1 cellular context compared by ENCODE assay signal in the genomic region with DNA sequence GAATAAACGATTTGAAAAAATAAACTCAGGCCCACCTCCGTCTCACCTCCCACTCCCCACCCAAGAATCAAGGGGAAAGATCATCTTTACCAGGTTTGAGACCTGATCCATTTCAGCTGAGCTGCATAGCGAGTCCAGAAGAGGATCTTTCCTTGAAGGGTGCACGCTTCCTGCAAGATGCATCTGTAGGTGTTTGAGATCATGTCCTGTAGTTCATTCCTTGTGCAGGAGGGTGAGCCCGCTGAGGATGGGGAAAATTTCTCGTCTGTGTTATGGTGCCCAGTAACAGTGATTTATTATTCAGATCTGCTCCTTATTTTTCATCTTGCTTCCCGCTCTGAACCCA.
TF ChIP-seq lines count a peak whose summit lies in the region.

No MANE protein-coding gene starts in this region.

TF ChIP-seq in K562, 482 proteins besides CTCF, POLR2A, EP300 and RAD21 (continued from another document):
- TF ChIP-seq, protein P1, sequence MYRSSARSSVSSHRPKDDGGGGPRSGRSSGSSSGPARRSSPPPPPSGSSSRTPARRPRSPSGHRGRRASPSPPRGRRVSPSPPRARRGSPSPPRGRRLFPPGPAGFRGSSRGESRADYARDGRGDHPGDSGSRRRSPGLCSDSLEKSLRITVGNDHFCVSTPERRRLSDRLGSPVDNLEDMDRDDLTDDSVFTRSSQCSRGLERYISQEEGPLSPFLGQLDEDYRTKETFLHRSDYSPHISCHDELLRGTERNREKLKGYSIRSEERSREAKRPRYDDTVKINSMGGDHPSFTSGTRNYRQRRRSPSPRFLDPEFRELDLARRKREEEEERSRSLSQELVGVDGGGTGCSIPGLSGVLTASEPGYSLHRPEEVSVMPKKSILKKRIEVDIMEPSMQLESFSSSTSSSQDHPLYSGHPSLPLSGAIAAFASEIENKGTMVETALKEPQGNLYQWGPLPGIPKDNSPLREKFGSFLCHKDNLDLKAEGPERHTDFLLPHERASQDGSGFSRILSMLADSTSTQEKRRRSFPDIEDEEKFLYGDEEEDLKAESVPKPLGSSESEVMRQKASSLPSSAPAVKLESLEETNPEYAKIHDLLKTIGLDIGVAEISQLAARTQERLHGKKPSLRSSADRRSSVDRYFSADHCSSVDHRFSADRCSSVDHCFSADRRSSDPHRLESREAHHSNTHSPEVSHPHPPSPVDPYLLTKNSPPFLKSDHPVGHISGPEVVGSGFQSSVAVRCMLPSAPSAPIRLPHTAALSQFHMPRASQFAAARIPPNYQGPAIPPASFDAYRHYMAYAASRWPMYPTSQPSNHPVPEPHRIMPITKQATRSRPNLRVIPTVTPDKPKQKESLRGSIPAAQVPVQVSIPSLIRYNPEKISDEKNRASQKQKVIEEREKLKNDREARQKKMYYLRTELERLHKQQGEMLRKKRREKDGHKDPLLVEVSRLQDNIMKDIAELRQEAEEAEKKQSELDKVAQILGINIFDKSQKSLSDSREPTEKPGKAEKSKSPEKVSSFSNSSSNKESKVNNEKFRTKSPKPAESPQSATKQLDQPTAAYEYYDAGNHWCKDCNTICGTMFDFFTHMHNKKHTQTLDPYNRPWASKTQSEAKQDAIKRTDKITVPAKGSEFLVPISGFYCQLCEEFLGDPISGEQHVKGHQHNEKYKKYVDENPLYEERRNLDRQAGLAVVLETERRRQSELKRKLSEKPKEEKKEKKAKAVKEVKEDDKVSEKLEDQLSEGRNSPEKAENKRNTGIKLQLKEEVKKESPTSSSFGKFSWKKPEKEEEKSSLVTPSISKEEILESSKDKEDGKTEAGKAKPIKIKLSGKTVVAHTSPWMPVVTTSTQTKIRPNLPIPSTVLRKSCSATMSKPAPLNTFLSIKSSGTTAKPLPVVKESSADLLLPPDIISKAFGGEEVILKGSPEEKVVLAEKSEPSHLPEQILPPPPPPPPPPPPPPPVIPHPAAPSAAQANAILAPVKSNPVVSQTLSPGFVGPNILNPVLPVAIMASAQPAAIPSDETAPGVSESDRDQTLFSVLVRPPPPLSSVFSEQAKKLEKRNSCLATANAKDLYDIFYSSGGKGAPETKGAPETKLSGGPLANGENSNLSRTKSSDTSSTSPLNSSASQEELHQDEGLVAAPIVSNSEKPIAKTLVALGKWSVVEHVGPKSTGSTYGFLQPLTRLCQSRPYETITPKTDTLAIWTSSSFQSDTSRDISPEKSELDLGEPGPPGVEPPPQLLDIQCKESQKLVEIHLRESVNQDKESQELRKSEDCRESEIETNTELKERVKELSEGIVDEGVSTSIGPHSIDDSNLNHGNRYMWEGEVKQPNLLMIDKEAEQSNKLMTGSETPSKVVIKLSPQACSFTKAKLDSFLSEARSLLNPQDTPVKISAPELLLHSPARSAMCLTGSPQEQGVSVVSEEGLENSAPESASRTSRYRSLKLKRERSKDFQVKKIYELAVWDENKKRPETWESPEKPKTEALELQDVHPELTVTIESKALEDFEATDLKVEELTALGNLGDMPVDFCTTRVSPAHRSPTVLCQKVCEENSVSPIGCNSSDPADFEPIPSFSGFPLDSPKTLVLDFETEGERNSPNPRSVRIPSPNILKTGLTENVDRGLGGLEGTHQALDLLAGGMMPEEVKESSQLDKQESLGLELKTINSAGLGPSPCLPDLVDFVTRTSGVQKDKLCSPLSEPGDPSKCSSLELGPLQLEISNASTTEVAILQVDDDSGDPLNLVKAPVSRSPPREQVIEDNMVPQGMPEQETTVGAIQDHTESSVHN (IDR thresholded peaks at IDR 0.05; ENCODE audit: borderline replicate concordance in 1 of 2, low read depth in 1 of 2) = no peak
- TF ChIP-seq, protein P2, sequence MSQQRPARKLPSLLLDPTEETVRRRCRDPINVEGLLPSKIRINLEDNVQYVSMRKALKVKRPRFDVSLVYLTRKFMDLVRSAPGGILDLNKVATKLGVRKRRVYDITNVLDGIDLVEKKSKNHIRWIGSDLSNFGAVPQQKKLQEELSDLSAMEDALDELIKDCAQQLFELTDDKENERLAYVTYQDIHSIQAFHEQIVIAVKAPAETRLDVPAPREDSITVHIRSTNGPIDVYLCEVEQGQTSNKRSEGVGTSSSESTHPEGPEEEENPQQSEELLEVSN (IDR thresholded peaks at IDR 0.05; ENCODE audit: borderline replicate concordance in 1 of 2, extremely low read depth in 1 of 2, insufficient read depth in 1 of 2, insufficient read length in 1 of 2, low read depth in 1 of 2, low read length in 1 of 2, poor library complexity in 1 of 2, severe bottlenecking in 1 of 2) = no peak
- TF ChIP-seq, protein P3, sequence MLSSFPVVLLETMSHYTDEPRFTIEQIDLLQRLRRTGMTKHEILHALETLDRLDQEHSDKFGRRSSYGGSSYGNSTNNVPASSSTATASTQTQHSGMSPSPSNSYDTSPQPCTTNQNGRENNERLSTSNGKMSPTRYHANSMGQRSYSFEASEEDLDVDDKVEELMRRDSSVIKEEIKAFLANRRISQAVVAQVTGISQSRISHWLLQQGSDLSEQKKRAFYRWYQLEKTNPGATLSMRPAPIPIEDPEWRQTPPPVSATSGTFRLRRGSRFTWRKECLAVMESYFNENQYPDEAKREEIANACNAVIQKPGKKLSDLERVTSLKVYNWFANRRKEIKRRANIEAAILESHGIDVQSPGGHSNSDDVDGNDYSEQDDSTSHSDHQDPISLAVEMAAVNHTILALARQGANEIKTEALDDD (IDR thresholded peaks at IDR 0.05) = no peak
- no peak for TF ChIP-seq TARDBP (IDR thresholded peaks at IDR 0.05)
- no peak for TF ChIP-seq POLR2AphosphoS2 (IDR thresholded peaks at IDR 0.05; ENCODE audit: low read length)
- no peak for TF ChIP-seq ZNF408 (CRISPR knock-in tag; IDR thresholded peaks at IDR 0.05; ENCODE audit: low read depth)
- no peak for TF ChIP-seq ZNF41 (CRISPR knock-in tag; conservative IDR thresholded peaks at IDR 0.05)
- TF ChIP-seq, protein P4, sequence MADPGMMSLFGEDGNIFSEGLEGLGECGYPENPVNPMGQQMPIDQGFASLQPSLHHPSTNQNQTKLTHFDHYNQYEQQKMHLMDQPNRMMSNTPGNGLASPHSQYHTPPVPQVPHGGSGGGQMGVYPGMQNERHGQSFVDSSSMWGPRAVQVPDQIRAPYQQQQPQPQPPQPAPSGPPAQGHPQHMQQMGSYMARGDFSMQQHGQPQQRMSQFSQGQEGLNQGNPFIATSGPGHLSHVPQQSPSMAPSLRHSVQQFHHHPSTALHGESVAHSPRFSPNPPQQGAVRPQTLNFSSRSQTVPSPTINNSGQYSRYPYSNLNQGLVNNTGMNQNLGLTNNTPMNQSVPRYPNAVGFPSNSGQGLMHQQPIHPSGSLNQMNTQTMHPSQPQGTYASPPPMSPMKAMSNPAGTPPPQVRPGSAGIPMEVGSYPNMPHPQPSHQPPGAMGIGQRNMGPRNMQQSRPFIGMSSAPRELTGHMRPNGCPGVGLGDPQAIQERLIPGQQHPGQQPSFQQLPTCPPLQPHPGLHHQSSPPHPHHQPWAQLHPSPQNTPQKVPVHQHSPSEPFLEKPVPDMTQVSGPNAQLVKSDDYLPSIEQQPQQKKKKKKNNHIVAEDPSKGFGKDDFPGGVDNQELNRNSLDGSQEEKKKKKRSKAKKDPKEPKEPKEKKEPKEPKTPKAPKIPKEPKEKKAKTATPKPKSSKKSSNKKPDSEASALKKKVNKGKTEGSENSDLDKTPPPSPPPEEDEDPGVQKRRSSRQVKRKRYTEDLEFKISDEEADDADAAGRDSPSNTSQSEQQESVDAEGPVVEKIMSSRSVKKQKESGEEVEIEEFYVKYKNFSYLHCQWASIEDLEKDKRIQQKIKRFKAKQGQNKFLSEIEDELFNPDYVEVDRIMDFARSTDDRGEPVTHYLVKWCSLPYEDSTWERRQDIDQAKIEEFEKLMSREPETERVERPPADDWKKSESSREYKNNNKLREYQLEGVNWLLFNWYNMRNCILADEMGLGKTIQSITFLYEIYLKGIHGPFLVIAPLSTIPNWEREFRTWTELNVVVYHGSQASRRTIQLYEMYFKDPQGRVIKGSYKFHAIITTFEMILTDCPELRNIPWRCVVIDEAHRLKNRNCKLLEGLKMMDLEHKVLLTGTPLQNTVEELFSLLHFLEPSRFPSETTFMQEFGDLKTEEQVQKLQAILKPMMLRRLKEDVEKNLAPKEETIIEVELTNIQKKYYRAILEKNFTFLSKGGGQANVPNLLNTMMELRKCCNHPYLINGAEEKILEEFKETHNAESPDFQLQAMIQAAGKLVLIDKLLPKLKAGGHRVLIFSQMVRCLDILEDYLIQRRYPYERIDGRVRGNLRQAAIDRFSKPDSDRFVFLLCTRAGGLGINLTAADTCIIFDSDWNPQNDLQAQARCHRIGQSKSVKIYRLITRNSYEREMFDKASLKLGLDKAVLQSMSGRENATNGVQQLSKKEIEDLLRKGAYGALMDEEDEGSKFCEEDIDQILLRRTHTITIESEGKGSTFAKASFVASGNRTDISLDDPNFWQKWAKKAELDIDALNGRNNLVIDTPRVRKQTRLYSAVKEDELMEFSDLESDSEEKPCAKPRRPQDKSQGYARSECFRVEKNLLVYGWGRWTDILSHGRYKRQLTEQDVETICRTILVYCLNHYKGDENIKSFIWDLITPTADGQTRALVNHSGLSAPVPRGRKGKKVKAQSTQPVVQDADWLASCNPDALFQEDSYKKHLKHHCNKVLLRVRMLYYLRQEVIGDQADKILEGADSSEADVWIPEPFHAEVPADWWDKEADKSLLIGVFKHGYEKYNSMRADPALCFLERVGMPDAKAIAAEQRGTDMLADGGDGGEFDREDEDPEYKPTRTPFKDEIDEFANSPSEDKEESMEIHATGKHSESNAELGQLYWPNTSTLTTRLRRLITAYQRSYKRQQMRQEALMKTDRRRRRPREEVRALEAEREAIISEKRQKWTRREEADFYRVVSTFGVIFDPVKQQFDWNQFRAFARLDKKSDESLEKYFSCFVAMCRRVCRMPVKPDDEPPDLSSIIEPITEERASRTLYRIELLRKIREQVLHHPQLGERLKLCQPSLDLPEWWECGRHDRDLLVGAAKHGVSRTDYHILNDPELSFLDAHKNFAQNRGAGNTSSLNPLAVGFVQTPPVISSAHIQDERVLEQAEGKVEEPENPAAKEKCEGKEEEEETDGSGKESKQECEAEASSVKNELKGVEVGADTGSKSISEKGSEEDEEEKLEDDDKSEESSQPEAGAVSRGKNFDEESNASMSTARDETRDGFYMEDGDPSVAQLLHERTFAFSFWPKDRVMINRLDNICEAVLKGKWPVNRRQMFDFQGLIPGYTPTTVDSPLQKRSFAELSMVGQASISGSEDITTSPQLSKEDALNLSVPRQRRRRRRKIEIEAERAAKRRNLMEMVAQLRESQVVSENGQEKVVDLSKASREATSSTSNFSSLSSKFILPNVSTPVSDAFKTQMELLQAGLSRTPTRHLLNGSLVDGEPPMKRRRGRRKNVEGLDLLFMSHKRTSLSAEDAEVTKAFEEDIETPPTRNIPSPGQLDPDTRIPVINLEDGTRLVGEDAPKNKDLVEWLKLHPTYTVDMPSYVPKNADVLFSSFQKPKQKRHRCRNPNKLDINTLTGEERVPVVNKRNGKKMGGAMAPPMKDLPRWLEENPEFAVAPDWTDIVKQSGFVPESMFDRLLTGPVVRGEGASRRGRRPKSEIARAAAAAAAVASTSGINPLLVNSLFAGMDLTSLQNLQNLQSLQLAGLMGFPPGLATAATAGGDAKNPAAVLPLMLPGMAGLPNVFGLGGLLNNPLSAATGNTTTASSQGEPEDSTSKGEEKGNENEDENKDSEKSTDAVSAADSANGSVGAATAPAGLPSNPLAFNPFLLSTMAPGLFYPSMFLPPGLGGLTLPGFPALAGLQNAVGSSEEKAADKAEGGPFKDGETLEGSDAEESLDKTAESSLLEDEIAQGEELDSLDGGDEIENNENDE (IDR thresholded peaks at IDR 0.05; ENCODE audit: low read depth, low read length) = no peak
- TF ChIP-seq ZNF282 (CRISPR knock-in tag; IDR thresholded peaks at IDR 0.05) = no peak
- no peak for TF ChIP-seq ZNF274 (IDR thresholded peaks at IDR 0.05; ENCODE audit: borderline replicate concordance, low read depth, low read length)
- no peak for TF ChIP-seq DDX20 (tag; IDR thresholded peaks at IDR 0.05; ENCODE audit: low read depth)
- no peak for TF ChIP-seq TEAD2 (tag; IDR thresholded peaks at IDR 0.05)
- TF ChIP-seq ZNF445 (CRISPR knock-in tag; IDR thresholded peaks at IDR 0.05; ENCODE audit: low read depth) = no peak
- no peak for TF ChIP-seq HNRNPH1 (optimal IDR thresholded peaks at IDR 0.05; ENCODE audit: low read depth, low read length)
- no peak for TF ChIP-seq CBFA2T3 (IDR thresholded peaks at IDR 0.05)
- no peak for TF ChIP-seq XRCC4 (IDR thresholded peaks at IDR 0.05; ENCODE audit: extremely low read depth, insufficient read depth, insufficient read length)
- no peak for TF ChIP-seq LEF1 (IDR thresholded peaks at IDR 0.05)
- TF ChIP-seq ATF1 (CRISPR knock-in tag; IDR thresholded peaks at IDR 0.05) = no peak
- TF ChIP-seq ATF1 (tag; IDR thresholded peaks at IDR 0.05) = no peak
